Comparison of ENCODE assay signal across 15 cellular contexts in genomic region chr5:38263983-38264382, GRCh38.
"Had no signal": no experiment of that assay in that cellular context is flagged by ENCODE, and none has a peak within 500 bp of the region (broad histone marks: within the 10 kb centered on the region; RNA-seq: fewer than 3 reads in every experiment).

No MANE protein-coding gene starts in this region.

- H3K9me3 ChIP-seq: colonic mucosa, esophagus squamous epithelium, left lung, prostate gland, suprapubic skin, thyroid gland had no signal

- H3K4me3 ChIP-seq: colonic mucosa, esophagus squamous epithelium, left lung, prostate gland, suprapubic skin, thyroid gland had no signal

- H3K27me3 ChIP-seq: thyroid gland had no signal

- FAIRE-seq: kidney, urothelium cell line had no signal

- H3K4me1 ChIP-seq: colonic mucosa, foreskin keratinocyte, left lung, parathyroid adenoma, prostate gland, thyroid gland had no signal

- H3K36me3 ChIP-seq: colonic mucosa, esophagus squamous epithelium, left lung, prostate gland, suprapubic skin, thyroid gland had no signal

- H3K27ac ChIP-seq: colonic mucosa, esophagus squamous epithelium, foreskin keratinocyte, left lung, parathyroid adenoma, prostate gland, suprapubic skin, thyroid gland had no signal

- DNase-seq: colonic mucosa; dermis blood vessel endothelial cell; esophagus squamous epithelium; foreskin keratinocyte; kidney; left lung; mesendoderm; naive B cell; stimulated activated CD4-positive, alpha-beta T cell treated with anti-CD3 and anti-CD28 coated beads, Interleukin-2, amount 100 ng/mL, for 24 hours; stimulated activated naive CD8-positive, alpha-beta T cell treated with anti-CD3 and anti-CD28 coated beads, Interleukin-15, Interleukin-2, amounts not matched to agents 100 U/mL and 50 U/mL, for 24 hours; thyroid gland had no signal

- ATAC-seq: foreskin keratinocyte; left lung; stimulated activated naive CD8-positive, alpha-beta T cell treated with anti-CD3 and anti-CD28 coated beads, Interleukin-15, Interleukin-2, amounts not matched to agents 100 U/mL and 50 U/mL, for 24 hours had no signal
